In genomic region chr13:26022538-26023292, GRCh38 we compare ENCODE assay signal across 9 cellular contexts. TPM values are rescaled to one million over a fixed set of nuclear protein-coding genes. Genes with fewer than 3 reads are reported as not detected.
DNase-seq lines count a peak whose midpoint lies in the region; ATAC-seq and TF ChIP-seq lines count a peak whose summit lies in the region.
"Had no signal": no experiment of that assay in that cellular context is flagged by ENCODE, and none has a peak within 500 bp of the region (broad histone marks: within the 10 kb centered on the region; RNA-seq: fewer than 3 reads in every experiment).

No MANE protein-coding gene starts in this region.

- H3K9me3 Mint-ChIP-seq in activated T-cell treated with anti-CD3 and anti-CD28 coated beads, Interleukin-2, amount 50 U/mL, for 4 hours = peaks cover 4% of the 10 kb centered on the region

- no peak overlapping the region for H3K4me3 ChIP-seq in epithelial cell of esophagus (ENCODE audit: low read length)
- H3K4me3 ChIP-seq: K562 had no signal

- DNase-seq in DMS53 treated with DMSO at 0.1 percent for 48 hours (lab: John Stamatoyannopoulos, UW; ENCODE audit: unreplicated experiment) = peak; percentile 81
- DNase-seq in NCI-H345 (lab: John Stamatoyannopoulos, UW) = peak; percentile 70
- peak; percentile 78 for DNase-seq in epithelial cell of esophagus (ENCODE audit: low read depth)
- DNase-seq in omental fat pad (ENCODE audit: low spot score) = no peak
- DNase-seq in activated T-cell treated with anti-CD3 and anti-CD28 coated beads, Interleukin-2, amount 50 U/mL, for 4 hours = no peak
- DNase-seq in activated naive CD4-positive, alpha-beta T cell (lab: John Stamatoyannopoulos, UW) = no peak
- no peak for DNase-seq in activated CD4-positive, alpha-beta T cell treated with anti-CD3 and anti-CD28 coated beads for 1 hour
- no peak for DNase-seq in NCI-H526 treated with DMSO at 0.1 percent for 48 hours (lab: John Stamatoyannopoulos, UW)

- H3K4me3 Mint-ChIP-seq in activated T-cell treated with anti-CD3 and anti-CD28 coated beads, Interleukin-2, amount 50 U/mL, for 4 hours = no peak overlapping the region

- TF ChIP-seq CTCF in epithelial cell of esophagus (IDR thresholded peaks at IDR 0.05; ENCODE audit: insufficient read depth, low read depth, low read length, missing control alignments) = no peak
- no peak for TF ChIP-seq CTCF in omental fat pad (IDR thresholded peaks at IDR 0.05)

- peaks cover 6% of the 10 kb centered on the region for H3K4me1 Mint-ChIP-seq in activated T-cell treated with anti-CD3 and anti-CD28 coated beads, Interleukin-2, amount 50 U/mL, for 4 hours (ENCODE audit: low read depth)

- H3K27me3 Mint-ChIP-seq in activated T-cell treated with anti-CD3 and anti-CD28 coated beads, Interleukin-2, amount 50 U/mL, for 4 hours (ENCODE audit: low read depth) = no peaks in the 10 kb centered on the region

- peak; percentile 20 for ATAC-seq in omental fat pad (ENCODE audit: low FRiP score)
- ATAC-seq in activated T-cell treated with anti-CD3 and anti-CD28 coated beads, Interleukin-2, amount 50 U/mL, for 4 hours = no peak
- ATAC-seq: K562 had no signal

- peaks cover 10% of the 10 kb centered on the region for H3K36me3 Mint-ChIP-seq in activated T-cell treated with anti-CD3 and anti-CD28 coated beads, Interleukin-2, amount 50 U/mL, for 4 hours (ENCODE audit: insufficient read depth)

RNA-seq across cellular contexts. Expression of gene SHISA2, which starts 29.1 kb away (rescaled TPM):
- 1 to 10 TPM in 2 of 4 donors, under 1 TPM in 2; 0.25 to 2.0 (median 1.1) TPM for total RNA-seq in omental fat pad
- under 1 TPM; 0.15 to 0.79 (median 0.45) TPM for total RNA-seq in activated T-cell treated with anti-CD3 and anti-CD28 coated beads, Interleukin-2, amount 50 U/mL, for 4 hours
- total RNA-seq: K562 had no signal

Comparison
In these comparisons a context has a peak if more than half of its experiments do, and no peak if none do; other contexts are left out.
1. DNase-seq: peak in DMS53 treated with DMSO at 0.1 percent for 48 hours (single experiment), NCI-H345 (single experiment) and epithelial cell of esophagus (single experiment); none in omental fat pad (single experiment), activated T-cell treated with anti-CD3 and anti-CD28 coated beads, Interleukin-2, amount 50 U/mL, for 4 hours (single experiment), activated naive CD4-positive, alpha-beta T cell (0 of 4), activated CD4-positive, alpha-beta T cell treated with anti-CD3 and anti-CD28 coated beads for 1 hour (single experiment) and NCI-H526 treated with DMSO at 0.1 percent for 48 hours (single experiment).